ENCODE assay signal across 1 cellular context in the genomic region with DNA sequence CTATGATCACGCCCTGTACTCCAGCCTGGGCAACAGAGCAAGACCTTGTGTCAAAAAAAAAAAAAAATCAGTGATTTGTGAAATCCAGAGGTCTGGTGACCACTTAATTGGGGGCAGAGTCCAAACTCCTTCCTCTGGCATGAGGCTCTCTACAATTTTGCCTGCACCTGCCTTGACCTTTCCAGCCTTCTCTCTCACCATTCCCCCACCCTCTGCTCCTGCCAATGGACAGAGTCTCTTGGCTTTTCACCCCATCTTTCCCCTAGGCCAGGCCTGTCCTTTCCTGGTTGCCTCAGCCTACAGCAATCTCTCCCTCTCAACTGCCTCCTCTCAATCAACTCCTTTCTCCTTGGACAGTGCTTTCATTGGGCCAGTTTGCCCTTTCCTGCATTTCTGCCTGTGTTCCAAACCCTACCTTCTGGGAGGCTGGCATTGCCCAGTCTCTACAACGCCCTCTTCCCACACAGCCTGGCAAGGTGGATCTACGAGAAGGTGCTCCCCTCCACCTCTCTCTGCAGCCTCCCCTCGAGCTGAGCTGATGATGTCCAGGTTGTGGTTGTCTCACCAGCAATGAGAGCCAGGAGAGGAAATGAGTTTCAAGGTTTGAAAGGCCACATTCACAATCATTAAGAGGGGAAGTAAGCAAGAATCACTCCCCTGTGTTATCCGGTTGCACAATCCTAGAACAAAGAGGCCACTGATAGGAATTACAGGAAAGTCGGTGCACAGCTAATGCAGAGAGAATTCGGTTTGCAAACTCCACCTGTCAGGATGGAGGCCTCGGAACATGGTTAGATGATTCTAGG.
TF ChIP-seq lines count a peak whose summit lies in the region.

No MANE protein-coding gene starts in this region.

TF ChIP-seq in HepG2, 621 proteins besides CTCF, POLR2A, EP300 and RAD21 (continued from another document and continues in another):
- TF ChIP-seq, protein P1, sequence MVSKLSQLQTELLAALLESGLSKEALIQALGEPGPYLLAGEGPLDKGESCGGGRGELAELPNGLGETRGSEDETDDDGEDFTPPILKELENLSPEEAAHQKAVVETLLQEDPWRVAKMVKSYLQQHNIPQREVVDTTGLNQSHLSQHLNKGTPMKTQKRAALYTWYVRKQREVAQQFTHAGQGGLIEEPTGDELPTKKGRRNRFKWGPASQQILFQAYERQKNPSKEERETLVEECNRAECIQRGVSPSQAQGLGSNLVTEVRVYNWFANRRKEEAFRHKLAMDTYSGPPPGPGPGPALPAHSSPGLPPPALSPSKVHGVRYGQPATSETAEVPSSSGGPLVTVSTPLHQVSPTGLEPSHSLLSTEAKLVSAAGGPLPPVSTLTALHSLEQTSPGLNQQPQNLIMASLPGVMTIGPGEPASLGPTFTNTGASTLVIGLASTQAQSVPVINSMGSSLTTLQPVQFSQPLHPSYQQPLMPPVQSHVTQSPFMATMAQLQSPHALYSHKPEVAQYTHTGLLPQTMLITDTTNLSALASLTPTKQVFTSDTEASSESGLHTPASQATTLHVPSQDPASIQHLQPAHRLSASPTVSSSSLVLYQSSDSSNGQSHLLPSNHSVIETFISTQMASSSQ (IDR thresholded peaks at IDR 0.05; ENCODE audit: low read depth) = peak; percentile 83
- TF ChIP-seq, protein P1 (CRISPR knock-in tag; IDR thresholded peaks at IDR 0.05; ENCODE audit: borderline replicate concordance) = peak; percentile 68
- peak; percentile 77 for TF ChIP-seq YEATS4 (CRISPR knock-in tag; IDR thresholded peaks at IDR 0.05; ENCODE audit: borderline replicate concordance)
- TF ChIP-seq, protein P2, sequence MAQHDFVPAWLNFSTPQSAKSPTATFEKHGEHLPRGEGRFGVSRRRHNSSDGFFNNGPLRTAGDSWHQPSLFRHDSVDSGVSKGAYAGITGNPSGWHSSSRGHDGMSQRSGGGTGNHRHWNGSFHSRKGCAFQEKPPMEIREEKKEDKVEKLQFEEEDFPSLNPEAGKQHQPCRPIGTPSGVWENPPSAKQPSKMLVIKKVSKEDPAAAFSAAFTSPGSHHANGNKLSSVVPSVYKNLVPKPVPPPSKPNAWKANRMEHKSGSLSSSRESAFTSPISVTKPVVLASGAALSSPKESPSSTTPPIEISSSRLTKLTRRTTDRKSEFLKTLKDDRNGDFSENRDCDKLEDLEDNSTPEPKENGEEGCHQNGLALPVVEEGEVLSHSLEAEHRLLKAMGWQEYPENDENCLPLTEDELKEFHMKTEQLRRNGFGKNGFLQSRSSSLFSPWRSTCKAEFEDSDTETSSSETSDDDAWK (CRISPR knock-in tag; IDR thresholded peaks at IDR 0.05) = no peak
- TF ChIP-seq, protein P3, sequence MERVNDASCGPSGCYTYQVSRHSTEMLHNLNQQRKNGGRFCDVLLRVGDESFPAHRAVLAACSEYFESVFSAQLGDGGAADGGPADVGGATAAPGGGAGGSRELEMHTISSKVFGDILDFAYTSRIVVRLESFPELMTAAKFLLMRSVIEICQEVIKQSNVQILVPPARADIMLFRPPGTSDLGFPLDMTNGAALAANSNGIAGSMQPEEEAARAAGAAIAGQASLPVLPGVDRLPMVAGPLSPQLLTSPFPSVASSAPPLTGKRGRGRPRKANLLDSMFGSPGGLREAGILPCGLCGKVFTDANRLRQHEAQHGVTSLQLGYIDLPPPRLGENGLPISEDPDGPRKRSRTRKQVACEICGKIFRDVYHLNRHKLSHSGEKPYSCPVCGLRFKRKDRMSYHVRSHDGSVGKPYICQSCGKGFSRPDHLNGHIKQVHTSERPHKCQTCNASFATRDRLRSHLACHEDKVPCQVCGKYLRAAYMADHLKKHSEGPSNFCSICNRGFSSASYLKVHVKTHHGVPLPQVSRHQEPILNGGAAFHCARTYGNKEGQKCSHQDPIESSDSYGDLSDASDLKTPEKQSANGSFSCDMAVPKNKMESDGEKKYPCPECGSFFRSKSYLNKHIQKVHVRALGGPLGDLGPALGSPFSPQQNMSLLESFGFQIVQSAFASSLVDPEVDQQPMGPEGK (CRISPR knock-in tag; IDR thresholded peaks at IDR 0.05) = peak; percentile 88
- peak; percentile 100 for TF ChIP-seq ETV5 (CRISPR knock-in tag; IDR thresholded peaks at IDR 0.05; ENCODE audit: borderline replicate concordance)
- 0 out of 2 replicates have a peak, but pooled peaks have one; percentile 18 for TF ChIP-seq FOXM1 (CRISPR knock-in tag; IDR thresholded peaks at IDR 0.05)
- TF ChIP-seq IKZF4 (CRISPR knock-in tag; IDR thresholded peaks at IDR 0.05; ENCODE audit: borderline replicate concordance, low read depth, not compliant biosample characterization) = peak; percentile 10
- peak; percentile 89 for TF ChIP-seq NR2F2 (IDR thresholded peaks at IDR 0.05; ENCODE audit: borderline replicate concordance, low read depth)
- TF ChIP-seq SIX4 (CRISPR knock-in tag; IDR thresholded peaks at IDR 0.05) = peak; percentile 89
- peak; percentile 80; the same call in 1 of the 2 replicates for TF ChIP-seq EHMT2 (IDR thresholded peaks at IDR 0.05; ENCODE audit: borderline replicate concordance, low read depth, low read length)
- TF ChIP-seq HNRNPL (IDR thresholded peaks at IDR 0.05; ENCODE audit: low read depth, low read length) = 0 out of 2 replicates have a peak, but pooled peaks have one; percentile 71
- TF ChIP-seq PHF5A (CRISPR knock-in tag; IDR thresholded peaks at IDR 0.05; ENCODE audit: low read depth, unreplicated experiment) = peak; percentile 90
- TF ChIP-seq, protein P4, sequence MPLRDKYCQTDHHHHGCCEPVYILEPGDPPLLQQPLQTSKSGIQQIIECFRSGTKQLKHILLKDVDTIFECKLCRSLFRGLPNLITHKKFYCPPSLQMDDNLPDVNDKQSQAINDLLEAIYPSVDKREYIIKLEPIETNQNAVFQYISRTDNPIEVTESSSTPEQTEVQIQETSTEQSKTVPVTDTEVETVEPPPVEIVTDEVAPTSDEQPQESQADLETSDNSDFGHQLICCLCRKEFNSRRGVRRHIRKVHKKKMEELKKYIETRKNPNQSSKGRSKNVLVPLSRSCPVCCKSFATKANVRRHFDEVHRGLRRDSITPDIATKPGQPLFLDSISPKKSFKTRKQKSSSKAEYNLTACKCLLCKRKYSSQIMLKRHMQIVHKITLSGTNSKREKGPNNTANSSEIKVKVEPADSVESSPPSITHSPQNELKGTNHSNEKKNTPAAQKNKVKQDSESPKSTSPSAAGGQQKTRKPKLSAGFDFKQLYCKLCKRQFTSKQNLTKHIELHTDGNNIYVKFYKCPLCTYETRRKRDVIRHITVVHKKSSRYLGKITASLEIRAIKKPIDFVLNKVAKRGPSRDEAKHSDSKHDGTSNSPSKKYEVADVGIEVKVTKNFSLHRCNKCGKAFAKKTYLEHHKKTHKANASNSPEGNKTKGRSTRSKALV (CRISPR knock-in tag; IDR thresholded peaks at IDR 0.05) = no peak
- TF ChIP-seq, protein P5, sequence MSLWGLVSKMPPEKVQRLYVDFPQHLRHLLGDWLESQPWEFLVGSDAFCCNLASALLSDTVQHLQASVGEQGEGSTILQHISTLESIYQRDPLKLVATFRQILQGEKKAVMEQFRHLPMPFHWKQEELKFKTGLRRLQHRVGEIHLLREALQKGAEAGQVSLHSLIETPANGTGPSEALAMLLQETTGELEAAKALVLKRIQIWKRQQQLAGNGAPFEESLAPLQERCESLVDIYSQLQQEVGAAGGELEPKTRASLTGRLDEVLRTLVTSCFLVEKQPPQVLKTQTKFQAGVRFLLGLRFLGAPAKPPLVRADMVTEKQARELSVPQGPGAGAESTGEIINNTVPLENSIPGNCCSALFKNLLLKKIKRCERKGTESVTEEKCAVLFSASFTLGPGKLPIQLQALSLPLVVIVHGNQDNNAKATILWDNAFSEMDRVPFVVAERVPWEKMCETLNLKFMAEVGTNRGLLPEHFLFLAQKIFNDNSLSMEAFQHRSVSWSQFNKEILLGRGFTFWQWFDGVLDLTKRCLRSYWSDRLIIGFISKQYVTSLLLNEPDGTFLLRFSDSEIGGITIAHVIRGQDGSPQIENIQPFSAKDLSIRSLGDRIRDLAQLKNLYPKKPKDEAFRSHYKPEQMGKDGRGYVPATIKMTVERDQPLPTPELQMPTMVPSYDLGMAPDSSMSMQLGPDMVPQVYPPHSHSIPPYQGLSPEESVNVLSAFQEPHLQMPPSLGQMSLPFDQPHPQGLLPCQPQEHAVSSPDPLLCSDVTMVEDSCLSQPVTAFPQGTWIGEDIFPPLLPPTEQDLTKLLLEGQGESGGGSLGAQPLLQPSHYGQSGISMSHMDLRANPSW (CRISPR knock-in tag; IDR thresholded peaks at IDR 0.05; ENCODE audit: borderline replicate concordance) = peak; percentile 99
- TF ChIP-seq, protein P6, sequence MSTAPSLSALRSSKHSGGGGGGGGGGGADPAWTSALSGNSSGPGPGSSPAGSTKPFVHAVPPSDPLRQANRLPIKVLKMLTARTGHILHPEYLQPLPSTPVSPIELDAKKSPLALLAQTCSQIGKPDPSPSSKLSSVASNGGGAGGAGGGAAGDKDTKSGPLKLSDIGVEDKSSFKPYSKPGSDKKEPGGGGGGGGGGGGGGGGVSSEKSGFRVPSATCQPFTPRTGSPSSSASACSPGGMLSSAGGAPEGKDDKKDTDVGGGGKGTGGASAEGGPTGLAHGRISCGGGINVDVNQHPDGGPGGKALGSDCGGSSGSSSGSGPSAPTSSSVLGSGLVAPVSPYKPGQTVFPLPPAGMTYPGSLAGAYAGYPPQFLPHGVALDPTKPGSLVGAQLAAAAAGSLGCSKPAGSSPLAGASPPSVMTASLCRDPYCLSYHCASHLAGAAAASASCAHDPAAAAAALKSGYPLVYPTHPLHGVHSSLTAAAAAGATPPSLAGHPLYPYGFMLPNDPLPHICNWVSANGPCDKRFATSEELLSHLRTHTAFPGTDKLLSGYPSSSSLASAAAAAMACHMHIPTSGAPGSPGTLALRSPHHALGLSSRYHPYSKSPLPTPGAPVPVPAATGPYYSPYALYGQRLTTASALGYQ (CRISPR knock-in tag; IDR thresholded peaks at IDR 0.05) = peak; percentile 79
- TF ChIP-seq, protein P7, sequence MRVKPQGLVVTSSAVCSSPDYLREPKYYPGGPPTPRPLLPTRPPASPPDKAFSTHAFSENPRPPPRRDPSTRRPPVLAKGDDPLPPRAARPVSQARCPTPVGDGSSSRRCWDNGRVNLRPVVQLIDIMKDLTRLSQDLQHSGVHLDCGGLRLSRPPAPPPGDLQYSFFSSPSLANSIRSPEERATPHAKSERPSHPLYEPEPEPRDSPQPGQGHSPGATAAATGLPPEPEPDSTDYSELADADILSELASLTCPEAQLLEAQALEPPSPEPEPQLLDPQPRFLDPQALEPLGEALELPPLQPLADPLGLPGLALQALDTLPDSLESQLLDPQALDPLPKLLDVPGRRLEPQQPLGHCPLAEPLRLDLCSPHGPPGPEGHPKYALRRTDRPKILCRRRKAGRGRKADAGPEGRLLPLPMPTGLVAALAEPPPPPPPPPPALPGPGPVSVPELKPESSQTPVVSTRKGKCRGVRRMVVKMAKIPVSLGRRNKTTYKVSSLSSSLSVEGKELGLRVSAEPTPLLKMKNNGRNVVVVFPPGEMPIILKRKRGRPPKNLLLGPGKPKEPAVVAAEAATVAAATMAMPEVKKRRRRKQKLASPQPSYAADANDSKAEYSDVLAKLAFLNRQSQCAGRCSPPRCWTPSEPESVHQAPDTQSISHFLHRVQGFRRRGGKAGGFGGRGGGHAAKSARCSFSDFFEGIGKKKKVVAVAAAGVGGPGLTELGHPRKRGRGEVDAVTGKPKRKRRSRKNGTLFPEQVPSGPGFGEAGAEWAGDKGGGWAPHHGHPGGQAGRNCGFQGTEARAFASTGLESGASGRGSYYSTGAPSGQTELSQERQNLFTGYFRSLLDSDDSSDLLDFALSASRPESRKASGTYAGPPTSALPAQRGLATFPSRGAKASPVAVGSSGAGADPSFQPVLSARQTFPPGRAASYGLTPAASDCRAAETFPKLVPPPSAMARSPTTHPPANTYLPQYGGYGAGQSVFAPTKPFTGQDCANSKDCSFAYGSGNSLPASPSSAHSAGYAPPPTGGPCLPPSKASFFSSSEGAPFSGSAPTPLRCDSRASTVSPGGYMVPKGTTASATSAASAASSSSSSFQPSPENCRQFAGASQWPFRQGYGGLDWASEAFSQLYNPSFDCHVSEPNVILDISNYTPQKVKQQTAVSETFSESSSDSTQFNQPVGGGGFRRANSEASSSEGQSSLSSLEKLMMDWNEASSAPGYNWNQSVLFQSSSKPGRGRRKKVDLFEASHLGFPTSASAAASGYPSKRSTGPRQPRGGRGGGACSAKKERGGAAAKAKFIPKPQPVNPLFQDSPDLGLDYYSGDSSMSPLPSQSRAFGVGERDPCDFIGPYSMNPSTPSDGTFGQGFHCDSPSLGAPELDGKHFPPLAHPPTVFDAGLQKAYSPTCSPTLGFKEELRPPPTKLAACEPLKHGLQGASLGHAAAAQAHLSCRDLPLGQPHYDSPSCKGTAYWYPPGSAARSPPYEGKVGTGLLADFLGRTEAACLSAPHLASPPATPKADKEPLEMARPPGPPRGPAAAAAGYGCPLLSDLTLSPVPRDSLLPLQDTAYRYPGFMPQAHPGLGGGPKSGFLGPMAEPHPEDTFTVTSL (CRISPR knock-in tag; IDR thresholded peaks at IDR 0.05; ENCODE audit: borderline replicate concordance) = peak; percentile 86
- peak; percentile 60 for TF ChIP-seq ZNF335 (CRISPR knock-in tag; IDR thresholded peaks at IDR 0.05)
- TF ChIP-seq NFE2L2 (IDR thresholded peaks at IDR 0.05; ENCODE audit: low read length) = 0 out of 2 replicates have a peak, but pooled peaks have one; percentile 22
- TF ChIP-seq ZNF12 (CRISPR knock-in tag; IDR thresholded peaks at IDR 0.05) = peak; percentile 87
- peak; percentile 88 for TF ChIP-seq ZKSCAN8 (CRISPR knock-in tag; IDR thresholded peaks at IDR 0.05; ENCODE audit: borderline replicate concordance)
- TF ChIP-seq PPARG (CRISPR knock-in tag; conservative IDR thresholded peaks at IDR 0.05) = peak; percentile 86
- TF ChIP-seq ZNF614 (CRISPR knock-in tag; IDR thresholded peaks at IDR 0.05; ENCODE audit: borderline replicate concordance) = peak; percentile 99
- TF ChIP-seq ZNF790 (CRISPR knock-in tag; IDR thresholded peaks at IDR 0.05; ENCODE audit: borderline replicate concordance) = 0 out of 2 replicates have a peak, but pooled peaks have one; percentile 35
- peak; percentile 96 for TF ChIP-seq RCOR2 (CRISPR knock-in tag; IDR thresholded peaks at IDR 0.05)
- peak; percentile 68; the same call in 1 of the 2 replicates for TF ChIP-seq ZNF816 (CRISPR knock-in tag; IDR thresholded peaks at IDR 0.05; ENCODE audit: borderline replicate concordance)
- peak; percentile 80 for TF ChIP-seq KDM6A (CRISPR knock-in tag; IDR thresholded peaks at IDR 0.05; ENCODE audit: low read depth)
- no peak for TF ChIP-seq IRX3 (CRISPR knock-in tag; IDR thresholded peaks at IDR 0.05; ENCODE audit: borderline replicate concordance, low read depth)
